In the genomic region with DNA sequence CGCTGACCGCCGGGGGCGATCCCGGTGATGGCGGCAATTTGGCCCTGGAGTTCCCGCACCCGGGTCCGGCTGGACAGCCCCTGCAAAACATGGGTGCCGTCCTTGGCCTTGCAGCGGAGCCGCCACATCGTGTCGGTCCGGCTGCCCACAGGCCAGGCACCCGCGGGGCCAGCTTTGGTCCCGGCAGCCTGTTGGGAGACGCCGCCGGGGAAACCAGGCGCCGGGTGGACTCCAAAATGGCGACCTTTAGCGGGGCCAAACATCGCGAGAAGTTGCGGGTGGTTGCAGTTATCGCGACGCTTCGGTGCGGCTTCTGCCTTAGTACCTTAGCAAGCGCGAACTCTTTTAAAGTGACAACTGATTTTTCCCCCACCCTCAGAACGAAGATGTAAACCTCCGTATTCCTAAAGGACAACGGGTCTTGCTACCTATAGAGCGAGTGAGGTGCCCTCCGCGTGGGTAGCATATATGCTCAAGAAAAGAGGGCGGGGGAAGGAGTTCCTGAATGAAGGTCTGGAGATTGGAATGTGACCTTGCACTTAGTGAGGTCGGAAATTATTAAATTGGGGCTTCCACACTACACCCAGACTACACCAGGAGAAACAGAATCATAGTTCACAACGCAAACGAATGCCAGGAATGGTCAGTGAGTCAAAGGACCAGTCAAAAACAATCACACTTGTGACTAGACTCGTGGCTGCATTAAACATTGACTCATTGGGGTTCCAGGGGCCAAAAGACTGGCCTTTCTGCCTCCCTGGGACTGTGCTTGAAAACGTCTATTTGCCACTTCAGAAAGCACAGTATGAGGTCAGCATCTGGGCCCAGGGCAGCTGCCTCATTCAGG, we compare ENCODE assay signal across 8 cellular contexts. TPM values are rescaled to one million over a fixed set of nuclear protein-coding genes. Genes with fewer than 3 reads are reported as not detected.
A peak's percentile ranks its signal among the peaks of the same experiment; 100 is the strongest.
DNase-seq lines count a peak whose midpoint lies in the region; ATAC-seq and TF ChIP-seq lines count a peak whose summit lies in the region.

TSS of gene YOD1 (minus strand) at position 441 of the 847 bp plus-strand sequence. CDS start at position 263, 178 bp downstream.

- H3K4me1 ChIP-seq in esophagus (ENCODE audit: control insufficient read depth in 2 of 2, insufficient read depth in 2 of 2, low read length in 1 of 2) (no peaks in the 10 kb centered on the region), mucosa of rectum (ENCODE audit: control insufficient read depth in 2 of 2, insufficient read depth in 2 of 2, low read length in 2 of 2) (peaks cover 34 to 46% of the 10 kb centered on the region in 2 donors)

- H3K27ac ChIP-seq in esophagus (ENCODE audit: low read depth in 2 of 2, low read length in 1 of 2), result peak within 1 kb of the TSS; percentile 88 to 99
- peak within 1 kb of the TSS; percentile 89 to 97 for H3K27ac ChIP-seq in mucosa of rectum (ENCODE audit: low read depth in 2 of 2, low read length in 2 of 2)

- H3K36me3 Mint-ChIP-seq in CD14-positive monocyte (peaks cover 24 to 27% of the 10 kb centered on the region in 2 donors), IgD-negative memory B cell (peaks cover 3% of the 10 kb centered on the region)

- intact Hi-C loops in CD14-positive monocyte (cut with micrococcal nuclease), result loop anchor here in 1 of 2 donors (10.0 kb wide), 1 partner anchor 284 kb away; no protein-coding TSS in a partner anchor

- 4 to 9% methylated on average over 47 of the region's 47 CpGs for WGBS in esophagus, 2 donors

- H3K27ac Mint-ChIP-seq in CD14-positive monocyte (peak within 1 kb of the TSS; percentile 69 to 95 (median 89)), IgD-negative memory B cell (peak within 1 kb of the TSS; percentile 96 to 98 (median 97))

- H3K9ac ChIP-seq in mucosa of rectum (ENCODE audit: low read depth in 1 of 2, low read length in 2 of 2), result peak within 1 kb of the TSS; percentile 94 to 96

- no peaks in the 10 kb centered on the region for H3K9me3 ChIP-seq in esophagus (ENCODE audit: control insufficient read depth in 2 of 2, insufficient read depth in 1 of 2, low read depth in 1 of 2, low read length in 1 of 2)
- no peaks in the 10 kb centered on the region for H3K9me3 ChIP-seq in mucosa of rectum (ENCODE audit: control insufficient read depth in 2 of 2, low read length in 2 of 2)

- peak; percentile 47 for ATAC-seq in GM19455 (IDR thresholded peaks at IDR 0.05; ENCODE audit: unreplicated experiment)

- peak within 1 kb of the TSS; percentile 88 to 97 for H3K4me3 ChIP-seq in esophagus (ENCODE audit: low read depth in 1 of 2, low read length in 2 of 2)
- peak within 1 kb of the TSS; percentile 97 for H3K4me3 ChIP-seq in mucosa of rectum (ENCODE audit: low read length in 2 of 2)

- H3K36me3 ChIP-seq in esophagus (ENCODE audit: control insufficient read depth in 2 of 2, insufficient read depth in 2 of 2, low read length in 1 of 2) (peaks cover 0 to 7% of the 10 kb centered on the region in 2 donors), mucosa of rectum (ENCODE audit: control insufficient read depth in 2 of 2, insufficient read depth in 2 of 2, low read length in 2 of 2) (peaks cover 15 to 29% of the 10 kb centered on the region in 2 donors)

- peak; percentile 87 for DNase-seq in CD14-positive monocyte (ENCODE audit: low spot score)
- peak; percentile 97 for DNase-seq in OCI-M1 (lab: John Stamatoyannopoulos, UW)
- peak; percentile 89 for DNase-seq in activated T-cell treated with anti-CD3 and anti-CD28 coated beads, Interleukin-2, amount 50 U/mL, for 1 hour
- DNase-seq in stimulated activated CD8-positive, alpha-beta memory T cell treated with anti-CD3 and anti-CD28 coated beads, Interleukin-4, amount 100 ng/mL, for 1 hour (ENCODE audit: low read depth in 2 of 2, low spot score in 1 of 2), result peak; percentile 76 to 78

- peak within 1 kb of the TSS; percentile 93 to 97 for H3K4me3 Mint-ChIP-seq in CD14-positive monocyte
- H3K4me3 Mint-ChIP-seq in IgD-negative memory B cell, result peak within 1 kb of the TSS; percentile 96 to 100 (median 99)

- peaks cover 0 to 7% (median 0%) of the 10 kb centered on the region in 7 donors for H3K9me3 Mint-ChIP-seq in CD14-positive monocyte
- H3K9me3 Mint-ChIP-seq in IgD-negative memory B cell, result no peaks in the 10 kb centered on the region

- peaks cover 65% of the 10 kb centered on the region for H3K4me1 Mint-ChIP-seq in CD14-positive monocyte
- H3K4me1 Mint-ChIP-seq in IgD-negative memory B cell, result peaks cover 44 to 52% (median 44%) of the 10 kb centered on the region in 3 donors

- H3K27me3 Mint-ChIP-seq in CD14-positive monocyte (ENCODE audit: low read depth in 3 of 3) (peaks cover 0 to 6% (median 0%) of the 10 kb centered on the region in 3 donors), IgD-negative memory B cell (no peaks in the 10 kb centered on the region)

- H3K27me3 ChIP-seq in esophagus (ENCODE audit: control insufficient read depth in 1 of 2, insufficient read depth in 2 of 2, low read length in 2 of 2), result no peaks in the 10 kb centered on the region
- no peaks in the 10 kb centered on the region for H3K27me3 ChIP-seq in mucosa of rectum (ENCODE audit: control insufficient read depth in 2 of 2, insufficient read depth in 2 of 2, low read length in 2 of 2)

- no peak for TF ChIP-seq CTCF in CD14-positive monocyte (IDR thresholded peaks at IDR 0.05)

RNA-seq across cellular contexts. Expression of gene YOD1, which starts in this region (rescaled TPM):
- polyA plus RNA-seq in CD14-positive monocyte (1 to 10 TPM; 1.6 to 1.7 TPM), IgD-negative memory B cell (0.98 TPM), esophagus (10 to 100 TPM; 13.9 to 39.4 TPM)

Comparison
In these comparisons a context has a peak if more than half of its experiments do, and no peak if none do; other contexts are left out.
1. Peak in every context shown above with its lines: DNase-seq, ATAC-seq, H3K4me3 ChIP-seq and H3K27ac ChIP-seq.